In the genomic region with DNA sequence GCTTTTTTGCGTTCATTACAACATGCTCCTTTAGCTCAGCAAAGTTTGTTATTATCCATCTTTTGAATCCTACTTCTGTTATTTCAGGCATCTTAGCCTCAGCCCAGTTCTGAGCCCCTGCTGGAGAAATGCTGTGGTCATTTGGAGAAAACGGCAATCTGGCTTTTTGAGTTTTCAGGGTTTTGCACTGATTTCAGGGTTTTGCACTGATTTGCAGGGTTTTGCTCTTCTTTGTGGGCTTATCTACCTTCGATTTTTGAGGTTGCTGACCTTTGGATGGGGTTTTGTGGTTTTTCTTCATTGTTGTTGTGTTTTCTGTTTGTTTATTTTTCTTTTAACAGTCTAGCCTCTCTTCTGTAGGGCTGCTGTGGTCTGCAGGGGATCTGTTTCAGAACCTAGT, we compare ENCODE assay signal across 1 cellular context.
TF ChIP-seq lines count a peak whose summit lies in the region.

No MANE protein-coding gene starts in this region.

TF ChIP-seq in K562, 482 proteins besides CTCF, POLR2A, EP300 and RAD21:
- TF ChIP-seq, protein P1, sequence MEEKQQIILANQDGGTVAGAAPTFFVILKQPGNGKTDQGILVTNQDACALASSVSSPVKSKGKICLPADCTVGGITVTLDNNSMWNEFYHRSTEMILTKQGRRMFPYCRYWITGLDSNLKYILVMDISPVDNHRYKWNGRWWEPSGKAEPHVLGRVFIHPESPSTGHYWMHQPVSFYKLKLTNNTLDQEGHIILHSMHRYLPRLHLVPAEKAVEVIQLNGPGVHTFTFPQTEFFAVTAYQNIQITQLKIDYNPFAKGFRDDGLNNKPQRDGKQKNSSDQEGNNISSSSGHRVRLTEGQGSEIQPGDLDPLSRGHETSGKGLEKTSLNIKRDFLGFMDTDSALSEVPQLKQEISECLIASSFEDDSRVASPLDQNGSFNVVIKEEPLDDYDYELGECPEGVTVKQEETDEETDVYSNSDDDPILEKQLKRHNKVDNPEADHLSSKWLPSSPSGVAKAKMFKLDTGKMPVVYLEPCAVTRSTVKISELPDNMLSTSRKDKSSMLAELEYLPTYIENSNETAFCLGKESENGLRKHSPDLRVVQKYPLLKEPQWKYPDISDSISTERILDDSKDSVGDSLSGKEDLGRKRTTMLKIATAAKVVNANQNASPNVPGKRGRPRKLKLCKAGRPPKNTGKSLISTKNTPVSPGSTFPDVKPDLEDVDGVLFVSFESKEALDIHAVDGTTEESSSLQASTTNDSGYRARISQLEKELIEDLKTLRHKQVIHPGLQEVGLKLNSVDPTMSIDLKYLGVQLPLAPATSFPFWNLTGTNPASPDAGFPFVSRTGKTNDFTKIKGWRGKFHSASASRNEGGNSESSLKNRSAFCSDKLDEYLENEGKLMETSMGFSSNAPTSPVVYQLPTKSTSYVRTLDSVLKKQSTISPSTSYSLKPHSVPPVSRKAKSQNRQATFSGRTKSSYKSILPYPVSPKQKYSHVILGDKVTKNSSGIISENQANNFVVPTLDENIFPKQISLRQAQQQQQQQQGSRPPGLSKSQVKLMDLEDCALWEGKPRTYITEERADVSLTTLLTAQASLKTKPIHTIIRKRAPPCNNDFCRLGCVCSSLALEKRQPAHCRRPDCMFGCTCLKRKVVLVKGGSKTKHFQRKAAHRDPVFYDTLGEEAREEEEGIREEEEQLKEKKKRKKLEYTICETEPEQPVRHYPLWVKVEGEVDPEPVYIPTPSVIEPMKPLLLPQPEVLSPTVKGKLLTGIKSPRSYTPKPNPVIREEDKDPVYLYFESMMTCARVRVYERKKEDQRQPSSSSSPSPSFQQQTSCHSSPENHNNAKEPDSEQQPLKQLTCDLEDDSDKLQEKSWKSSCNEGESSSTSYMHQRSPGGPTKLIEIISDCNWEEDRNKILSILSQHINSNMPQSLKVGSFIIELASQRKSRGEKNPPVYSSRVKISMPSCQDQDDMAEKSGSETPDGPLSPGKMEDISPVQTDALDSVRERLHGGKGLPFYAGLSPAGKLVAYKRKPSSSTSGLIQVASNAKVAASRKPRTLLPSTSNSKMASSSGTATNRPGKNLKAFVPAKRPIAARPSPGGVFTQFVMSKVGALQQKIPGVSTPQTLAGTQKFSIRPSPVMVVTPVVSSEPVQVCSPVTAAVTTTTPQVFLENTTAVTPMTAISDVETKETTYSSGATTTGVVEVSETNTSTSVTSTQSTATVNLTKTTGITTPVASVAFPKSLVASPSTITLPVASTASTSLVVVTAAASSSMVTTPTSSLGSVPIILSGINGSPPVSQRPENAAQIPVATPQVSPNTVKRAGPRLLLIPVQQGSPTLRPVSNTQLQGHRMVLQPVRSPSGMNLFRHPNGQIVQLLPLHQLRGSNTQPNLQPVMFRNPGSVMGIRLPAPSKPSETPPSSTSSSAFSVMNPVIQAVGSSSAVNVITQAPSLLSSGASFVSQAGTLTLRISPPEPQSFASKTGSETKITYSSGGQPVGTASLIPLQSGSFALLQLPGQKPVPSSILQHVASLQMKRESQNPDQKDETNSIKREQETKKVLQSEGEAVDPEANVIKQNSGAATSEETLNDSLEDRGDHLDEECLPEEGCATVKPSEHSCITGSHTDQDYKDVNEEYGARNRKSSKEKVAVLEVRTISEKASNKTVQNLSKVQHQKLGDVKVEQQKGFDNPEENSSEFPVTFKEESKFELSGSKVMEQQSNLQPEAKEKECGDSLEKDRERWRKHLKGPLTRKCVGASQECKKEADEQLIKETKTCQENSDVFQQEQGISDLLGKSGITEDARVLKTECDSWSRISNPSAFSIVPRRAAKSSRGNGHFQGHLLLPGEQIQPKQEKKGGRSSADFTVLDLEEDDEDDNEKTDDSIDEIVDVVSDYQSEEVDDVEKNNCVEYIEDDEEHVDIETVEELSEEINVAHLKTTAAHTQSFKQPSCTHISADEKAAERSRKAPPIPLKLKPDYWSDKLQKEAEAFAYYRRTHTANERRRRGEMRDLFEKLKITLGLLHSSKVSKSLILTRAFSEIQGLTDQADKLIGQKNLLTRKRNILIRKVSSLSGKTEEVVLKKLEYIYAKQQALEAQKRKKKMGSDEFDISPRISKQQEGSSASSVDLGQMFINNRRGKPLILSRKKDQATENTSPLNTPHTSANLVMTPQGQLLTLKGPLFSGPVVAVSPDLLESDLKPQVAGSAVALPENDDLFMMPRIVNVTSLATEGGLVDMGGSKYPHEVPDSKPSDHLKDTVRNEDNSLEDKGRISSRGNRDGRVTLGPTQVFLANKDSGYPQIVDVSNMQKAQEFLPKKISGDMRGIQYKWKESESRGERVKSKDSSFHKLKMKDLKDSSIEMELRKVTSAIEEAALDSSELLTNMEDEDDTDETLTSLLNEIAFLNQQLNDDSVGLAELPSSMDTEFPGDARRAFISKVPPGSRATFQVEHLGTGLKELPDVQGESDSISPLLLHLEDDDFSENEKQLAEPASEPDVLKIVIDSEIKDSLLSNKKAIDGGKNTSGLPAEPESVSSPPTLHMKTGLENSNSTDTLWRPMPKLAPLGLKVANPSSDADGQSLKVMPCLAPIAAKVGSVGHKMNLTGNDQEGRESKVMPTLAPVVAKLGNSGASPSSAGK (IDR thresholded peaks at IDR 0.05), result no peak
- no peak for TF ChIP-seq ETS2 (tag; IDR thresholded peaks at IDR 0.05; ENCODE audit: borderline replicate concordance, poor library complexity, severe bottlenecking)
- TF ChIP-seq SIRT6 (IDR thresholded peaks at IDR 0.05; ENCODE audit: low read depth, low read length), result no peak
- no peak for TF ChIP-seq SRSF7 (optimal IDR thresholded peaks at IDR 0.05; ENCODE audit: low read depth, low read length)
- TF ChIP-seq KDM1A (IDR thresholded peaks at IDR 0.05), result peak; percentile 81 to 90
- TF ChIP-seq RCOR1 (IDR thresholded peaks at IDR 0.05; ENCODE audit: borderline replicate concordance in 1 of 2, low read depth in 2 of 2, low read length in 2 of 2), result peak in 1 of 2 experiments; percentile 37; a peak in 1 of 4 replicates
- TF ChIP-seq HDAC1 (IDR thresholded peaks at IDR 0.05), result peak in 1 of 2 experiments; percentile 36; a peak in 1 of 4 replicates
